Comparison of ENCODE assay signal across 9 cellular contexts in genomic region chr14:34043627-34044372, GRCh38.
DNase-seq lines count a peak whose midpoint lies in the region; ATAC-seq and TF ChIP-seq lines count a peak whose summit lies in the region.
"Had no signal": no experiment of that assay in that cellular context is flagged by ENCODE, and none has a peak within 500 bp of the region (broad histone marks: within the 10 kb centered on the region; RNA-seq: fewer than 3 reads in every experiment).

No MANE protein-coding gene starts in this region.

- H3K27ac ChIP-seq in transverse colon (peak overlapping the region; percentile 28 to 67 (median 51)), neuronal stem cell (replicated peaks; ENCODE audit: low read length) (no peak overlapping the region)
- H3K27ac ChIP-seq: 22Rv1 had no signal

- POLR2A ChIA-PET in activated CD4-positive, alpha-beta memory T cell treated with anti-CD3 and anti-CD28 coated beads, Interleukin-2, amount 10 ng/mL, durations not matched to agents 7 days and 5 days (lab: Charles Lee) = interaction anchor here (0.6 to 3.2 kb wide), 9 partner anchors 9 to 94 kb away, joined by 3 to 32 read pairs (median 6); no protein-coding TSS in a partner anchor

- H3K9me3 ChIP-seq in transverse colon = no peaks in the 10 kb centered on the region
- no peaks in the 10 kb centered on the region for H3K9me3 ChIP-seq in neuronal stem cell (replicated peaks in 1 of 2; ENCODE audit: control insufficient read depth in 2 of 2, insufficient read depth in 1 of 2, low read depth in 1 of 2, low read length in 2 of 2)

- no peak for TF ChIP-seq CTCF in transverse colon (IDR thresholded peaks at IDR 0.05)

- no peak overlapping the region for H2BK15ac ChIP-seq in neuronal stem cell (ENCODE audit: low read length)

- no peak overlapping the region for H4K8ac ChIP-seq in neuronal stem cell (ENCODE audit: low read depth, low read length)

- no peak overlapping the region for H3K9ac ChIP-seq in neuronal stem cell (ENCODE audit: low read depth, low read length, poor library complexity)

- no peak for TF ChIP-seq EP300 in transverse colon (IDR thresholded peaks at IDR 0.05; ENCODE audit: low read depth)

- no peak overlapping the region for H4K91ac ChIP-seq in neuronal stem cell (ENCODE audit: low read depth, low read length, poor library complexity)

- 17 to 43% methylated on average over 1 to 4 of the region's 4 CpGs for WGBS in transverse colon (ENCODE audit: low coverage in 1 of 2), 2 donors
- no CpG with 5 or more reads among the region's 4 CpGs for WGBS in neuronal stem cell (ENCODE audit: extremely low coverage in 2 of 2, insufficient read length in 2 of 2, insufficient replicate concordance in 1 of 2), 2 donors

- H2BK12ac ChIP-seq in neuronal stem cell (ENCODE audit: low read length) = no peak overlapping the region

- H3K36me3 Mint-ChIP-seq in activated CD4-positive, alpha-beta memory T cell treated with anti-CD3 and anti-CD28 coated beads, Interleukin-2, amount 10 ng/mL, durations not matched to agents 7 days and 5 days (ENCODE audit: low read depth) = peaks cover 35% of the 10 kb centered on the region

- CTCF ChIA-PET in activated CD4-positive, alpha-beta memory T cell treated with anti-CD3 and anti-CD28 coated beads, Interleukin-2, amount 10 ng/mL, durations not matched to agents 7 days and 5 days (lab: Charles Lee) = interaction anchor here (0.6 to 2.5 kb wide), 9 partner anchors 8 to 414 kb away, joined by 3 to 13 read pairs (median 3); no protein-coding TSS in a partner anchor

- no peak overlapping the region for H3K14ac ChIP-seq in neuronal stem cell (ENCODE audit: low read length)

- H3K23ac ChIP-seq in neuronal stem cell (ENCODE audit: low read depth, low read length, poor library complexity) = no peak overlapping the region

- no peak overlapping the region for H3K4me3 ChIP-seq in transverse colon
- no peak overlapping the region for H3K4me3 ChIP-seq in neuronal stem cell (ENCODE audit: low read length in 2 of 2)

- H3K4me1 ChIP-seq in transverse colon (peaks cover 0 to 11% (median 4%) of the 10 kb centered on the region in 4 donors), neuronal stem cell (ENCODE audit: control insufficient read depth in 2 of 2, insufficient read depth in 1 of 2, low read depth in 1 of 2, low read length in 2 of 2) (no peaks in the 10 kb centered on the region)

- no peak overlapping the region for H2BK120ac ChIP-seq in neuronal stem cell (ENCODE audit: low read depth, low read length)

- H3K36me3 ChIP-seq in transverse colon = no peaks in the 10 kb centered on the region
- no peaks in the 10 kb centered on the region for H3K36me3 ChIP-seq in neuronal stem cell (replicated peaks in 1 of 2; ENCODE audit: control insufficient read depth in 2 of 2, insufficient read depth in 2 of 2, low read length in 2 of 2)

- TF ChIP-seq POLR2A in transverse colon (IDR thresholded peaks at IDR 0.05) = no peak

- peak; percentile 75 for DNase-seq in DMS153 (lab: John Stamatoyannopoulos, UW)
- DNase-seq in DMS153 treated with DMSO at 0.1 percent for 48 hours (lab: John Stamatoyannopoulos, UW; ENCODE audit: unreplicated experiment) = no peak
- peak; percentile 92 for DNase-seq in activated CD4-positive, alpha-beta memory T cell treated with anti-CD3 and anti-CD28 coated beads, Interleukin-2, amount 10 ng/mL, durations not matched to agents 7 days and 5 days
- DNase-seq in iPS-NIHi11 (ENCODE audit: low spot score) = peak; percentile 42
- DNase-seq in transverse colon = no peak
- DNase-seq in NCI-H1417 (lab: John Stamatoyannopoulos, UW) = no peak
- DNase-seq in neuronal stem cell (ENCODE audit: low spot score) = no peak

- no peaks in the 10 kb centered on the region for H3K27me3 ChIP-seq in transverse colon
- peaks cover 0 to 4% (median 0%) of the 10 kb centered on the region in 3 experiments for H3K27me3 ChIP-seq in neuronal stem cell (ENCODE audit: control insufficient read depth in 3 of 3, insufficient read depth in 3 of 3, low read depth in 1 of 3, low read length in 3 of 3)

- H2BK5ac ChIP-seq in neuronal stem cell (ENCODE audit: low read length) = no peak overlapping the region

- no peak overlapping the region for H3K4ac ChIP-seq in neuronal stem cell (ENCODE audit: low read length)

- ATAC-seq in HG03354 (IDR thresholded peaks at IDR 0.05; ENCODE audit: poor library complexity, severe bottlenecking, unreplicated experiment) = peak; percentile 88

- no peak overlapping the region for H2AK5ac ChIP-seq in neuronal stem cell (ENCODE audit: low read depth, low read length)

- peaks cover under 1% of the 10 kb centered on the region for H3K27me3 Mint-ChIP-seq in activated CD4-positive, alpha-beta memory T cell treated with anti-CD3 and anti-CD28 coated beads, Interleukin-2, amount 10 ng/mL, durations not matched to agents 7 days and 5 days

- H3K27ac Mint-ChIP-seq in activated CD4-positive, alpha-beta memory T cell treated with anti-CD3 and anti-CD28 coated beads, Interleukin-2, amount 10 ng/mL, durations not matched to agents 7 days and 5 days = peak overlapping the region; percentile 84

- intact Hi-C loops in transverse colon (cut with DNase I; ENCODE audit: low total_unique reads) = no loop called here

- H3K18ac ChIP-seq in neuronal stem cell (ENCODE audit: low read length) = no peak overlapping the region

- peaks cover 23% of the 10 kb centered on the region for H3K9me3 Mint-ChIP-seq in activated CD4-positive, alpha-beta memory T cell treated with anti-CD3 and anti-CD28 coated beads, Interleukin-2, amount 10 ng/mL, durations not matched to agents 7 days and 5 days

- in situ Hi-C loops in transverse colon (cut with MboI; ENCODE audit: low pct_ligation_motif_present in 1 of 4, low pct_unique_long_range_greater_than_20kb in 1 of 4, low sequenced_read_pairs in 3 of 4) = no loop called here

- peak overlapping the region; percentile 26 for H3K4me3 Mint-ChIP-seq in activated CD4-positive, alpha-beta memory T cell treated with anti-CD3 and anti-CD28 coated beads, Interleukin-2, amount 10 ng/mL, durations not matched to agents 7 days and 5 days

- H3K79me1 ChIP-seq in neuronal stem cell (ENCODE audit: low read depth, low read length) = no peaks in the 10 kb centered on the region

- peaks cover 61% of the 10 kb centered on the region for H3K4me1 Mint-ChIP-seq in activated CD4-positive, alpha-beta memory T cell treated with anti-CD3 and anti-CD28 coated beads, Interleukin-2, amount 10 ng/mL, durations not matched to agents 7 days and 5 days

- no peak overlapping the region for H2AFZ ChIP-seq in neuronal stem cell (ENCODE audit: low read length)

- H3K4me2 ChIP-seq in neuronal stem cell (ENCODE audit: insufficient read depth, low read length, poor library complexity, severe bottlenecking) = no peak overlapping the region

Comparison
In these comparisons a context has a peak if more than half of its experiments do, and no peak if none do; other contexts are left out.
1. DNase-seq: peak in DMS153 (single experiment), activated CD4-positive, alpha-beta memory T cell treated with anti-CD3 and anti-CD28 coated beads, Interleukin-2, amount 10 ng/mL, durations not matched to agents 7 days and 5 days (single experiment) and iPS-NIHi11 (single experiment); none in DMS153 treated with DMSO at 0.1 percent for 48 hours (single experiment), transverse colon (single experiment), NCI-H1417 (0 of 3) and neuronal stem cell (single experiment).